ENCODE assay signal across 18 cellular contexts in genomic region chr4:35689866-35690265, GRCh38.
DNase-seq lines count a peak whose midpoint lies in the region; ATAC-seq, FAIRE-seq and TF ChIP-seq lines count a peak whose summit lies in the region.
"Had no signal": no experiment of that assay in that cellular context is flagged by ENCODE, and none has a peak within 500 bp of the region (broad histone marks: within the 10 kb centered on the region; RNA-seq: fewer than 3 reads in every experiment).

No MANE protein-coding gene starts in this region.

- no peaks in the 10 kb centered on the region for H3K27me3 ChIP-seq in GM12878 (replicated peaks in 1 of 2; ENCODE audit: control insufficient read depth in 2 of 2, insufficient read depth in 2 of 2, low read length in 1 of 2)
- H3K27me3 ChIP-seq in trophoblast cell (ENCODE audit: insufficient read depth, low read length): no peaks in the 10 kb centered on the region
- no peaks in the 10 kb centered on the region for H3K27me3 ChIP-seq in CD4-positive, alpha-beta memory T cell (ENCODE audit: insufficient read depth, low read length)

- H3K9me3 Mint-ChIP-seq in activated CD4-positive, alpha-beta memory T cell treated with anti-CD3 and anti-CD28 coated beads for 36 hours: no peaks in the 10 kb centered on the region
- peaks cover 0 to 1% (median 0%) of the 10 kb centered on the region in 8 donors for H3K9me3 Mint-ChIP-seq in CD4-positive, alpha-beta memory T cell

- no peak for TF ChIP-seq CTCF in GM12878 (IDR thresholded peaks at IDR 0.05 in 2 of 3, conservative IDR thresholded peaks at IDR 0.05 in 1 of 3; ENCODE audit: control insufficient read depth in 2 of 3, extremely low read depth in 1 of 3, insufficient read depth in 1 of 3, low read depth in 3 of 3, low read length in 3 of 3)

- no peaks in the 10 kb centered on the region for H3K27me3 Mint-ChIP-seq in activated CD4-positive, alpha-beta memory T cell treated with anti-CD3 and anti-CD28 coated beads for 36 hours
- no peaks in the 10 kb centered on the region for H3K27me3 Mint-ChIP-seq in CD4-positive, alpha-beta memory T cell

- no peak for TF ChIP-seq RAD21 in GM12878 (IDR thresholded peaks at IDR 0.05; ENCODE audit: insufficient read depth, low read depth, low read length)

- no peak overlapping the region for H3K18ac ChIP-seq in trophoblast cell (ENCODE audit: low read length)

- no peak overlapping the region for H2BK5ac ChIP-seq in trophoblast cell (ENCODE audit: low read depth, low read length, poor library complexity)

- no peak overlapping the region for H4K91ac ChIP-seq in trophoblast cell (ENCODE audit: low read depth, low read length)

- FAIRE-seq in GM12878 (lab: Jason Lieb, UNC): no peak
- FAIRE-seq: GM12891 had no signal

- no peak overlapping the region for H4K8ac ChIP-seq in trophoblast cell (ENCODE audit: low read depth, low read length)

- RAD21 ChIA-PET in GM12878 (lab: Charles Lee; ENCODE audit: unreplicated experiment): no interaction called here

- no peak overlapping the region for H3K4me3 ChIP-seq in GM12878
- H3K4me3 ChIP-seq in trophoblast cell (ENCODE audit: low read depth, low read length): no peak overlapping the region
- no peak overlapping the region for H3K4me3 ChIP-seq in CD4-positive, alpha-beta memory T cell (ENCODE audit: low read length in 2 of 2)

- no peak overlapping the region for H3K4ac ChIP-seq in trophoblast cell (ENCODE audit: low read depth, low read length)

- no peak overlapping the region for H3K23ac ChIP-seq in trophoblast cell (ENCODE audit: low read length)

- no peak for TF ChIP-seq POLR2A in GM12878 (IDR thresholded peaks at IDR 0.05; ENCODE audit: low read depth, low read length)

- intact Hi-C loops in GM12878 (cut with micrococcal nuclease; ENCODE audit: unreplicated experiment): no loop called here
- intact Hi-C loops in activated CD4-positive, alpha-beta memory T cell treated with anti-CD3 and anti-CD28 coated beads for 36 hours (cut with micrococcal nuclease): no loop called here
- intact Hi-C loops in CD4-positive, alpha-beta memory T cell (cut with micrococcal nuclease): no loop called here

- no peak for TF ChIP-seq EP300 in GM12878 (IDR thresholded peaks at IDR 0.05; ENCODE audit: borderline replicate concordance in 1 of 2, control insufficient read depth in 1 of 2, low read depth in 2 of 2, low read length in 2 of 2)

- in situ Hi-C loops in GM12878 (cut with MboI): no loop called here

- H2BK12ac ChIP-seq in trophoblast cell (ENCODE audit: low read length): no peak overlapping the region

- H4K12ac ChIP-seq in trophoblast cell (ENCODE audit: low read depth, low read length): no peak overlapping the region

- H3K9me3 ChIP-seq in GM12878 (replicated peaks; ENCODE audit: control insufficient read depth, insufficient read depth, low read length): no peaks in the 10 kb centered on the region
- no peaks in the 10 kb centered on the region for H3K9me3 ChIP-seq in trophoblast cell (ENCODE audit: insufficient read depth, low read depth, low read length)
- no peaks in the 10 kb centered on the region for H3K9me3 ChIP-seq in CD4-positive, alpha-beta memory T cell (ENCODE audit: control insufficient read depth in 1 of 2, low read length in 2 of 2)

- H3K14ac ChIP-seq in trophoblast cell (ENCODE audit: low read length): no peak overlapping the region

- WGBS in GM12878 (ENCODE audit: insufficient coverage, insufficient replicate concordance, low lambda C conversion rate, missing lambda C conversion rate): 47% methylated on average over 1 of the region's 1 CpG
- WGBS in trophoblast cell (ENCODE audit: extremely low coverage, insufficient coverage, insufficient read length): no CpG with 5 or more reads among the region's 1 CpG

- peak; percentile 35; the same call in 2 of the 3 replicates for ATAC-seq in GM12878
- ATAC-seq: Right ventricle myocardium inferior had no signal

- no peak overlapping the region for H3K27ac ChIP-seq in GM12878 (ENCODE audit: control insufficient read depth, insufficient read depth)
- no peak overlapping the region for H3K27ac ChIP-seq in trophoblast cell (ENCODE audit: low read depth, low read length)
- no peak overlapping the region for H3K27ac ChIP-seq in CD4-positive, alpha-beta memory T cell (ENCODE audit: low read depth, low read length)
- H3K27ac ChIP-seq: KMS-11 had no signal

- SMC1A ChIA-PET in GM12878 (lab: Charles Lee; ENCODE audit: uncharacterized antibody, unreplicated experiment): no interaction called here

- H2AK5ac ChIP-seq in trophoblast cell (ENCODE audit: low read length): no peak overlapping the region

- no peaks in the 10 kb centered on the region for H3K36me3 ChIP-seq in GM12878 (ENCODE audit: control insufficient read depth in 2 of 2, insufficient read depth in 2 of 2, low read length in 1 of 2)
- no peaks in the 10 kb centered on the region for H3K36me3 ChIP-seq in trophoblast cell (ENCODE audit: control insufficient read depth in 1 of 2, insufficient read depth in 2 of 2, low read length in 2 of 2)
- no peaks in the 10 kb centered on the region for H3K36me3 ChIP-seq in CD4-positive, alpha-beta memory T cell (ENCODE audit: insufficient read depth, low read length)

- H3K27ac Mint-ChIP-seq in activated CD4-positive, alpha-beta memory T cell treated with anti-CD3 and anti-CD28 coated beads for 36 hours: no peak overlapping the region
- H3K27ac Mint-ChIP-seq in CD4-positive, alpha-beta memory T cell: no peak overlapping the region
- H3K27ac Mint-ChIP-seq: HFFc6 had no signal

- BruUV-seq in GM12878 (replicated peaks; lab: Mats Ljungman, UMichigan): no TSS peak

- no peaks in the 10 kb centered on the region for H3K4me1 ChIP-seq in GM12878 (ENCODE audit: control insufficient read depth, insufficient read depth, low read length)
- H3K4me1 ChIP-seq in trophoblast cell (ENCODE audit: control insufficient read depth in 1 of 2, insufficient read depth in 2 of 2, low read length in 2 of 2): no peaks in the 10 kb centered on the region
- no peaks in the 10 kb centered on the region for H3K4me1 ChIP-seq in CD4-positive, alpha-beta memory T cell (ENCODE audit: insufficient read depth, low read length)

- H2AFZ ChIP-seq in GM12878 (ENCODE audit: control insufficient read depth, low read depth, low read length) (no peak overlapping the region), trophoblast cell (ENCODE audit: insufficient read depth, low read length, poor library complexity) (no peak overlapping the region)

- H3K36me3 Mint-ChIP-seq in activated CD4-positive, alpha-beta memory T cell treated with anti-CD3 and anti-CD28 coated beads for 36 hours: no peaks in the 10 kb centered on the region
- H3K36me3 Mint-ChIP-seq in CD4-positive, alpha-beta memory T cell: no peaks in the 10 kb centered on the region

- CTCF ChIA-PET in GM12878 (lab: Yijun Ruan, JAX): no interaction called here
- CTCF ChIA-PET in activated CD4-positive, alpha-beta memory T cell treated with anti-CD3 and anti-CD28 coated beads for 36 hours (lab: Charles Lee): no interaction called here
- CTCF ChIA-PET in CD4-positive, alpha-beta memory T cell (lab: Charles Lee; ENCODE audit: partially characterized antibody): no interaction called here

- no peak overlapping the region for H2BK120ac ChIP-seq in trophoblast cell (ENCODE audit: insufficient read depth, low read length, poor library complexity)

- no peaks in the 10 kb centered on the region for H3K4me1 Mint-ChIP-seq in activated CD4-positive, alpha-beta memory T cell treated with anti-CD3 and anti-CD28 coated beads for 36 hours (ENCODE audit: low read depth)
- no peaks in the 10 kb centered on the region for H3K4me1 Mint-ChIP-seq in CD4-positive, alpha-beta memory T cell

- H3K4me3 Mint-ChIP-seq in activated CD4-positive, alpha-beta memory T cell treated with anti-CD3 and anti-CD28 coated beads for 36 hours: no peak overlapping the region
- H3K4me3 Mint-ChIP-seq in CD4-positive, alpha-beta memory T cell: no peak overlapping the region
- H3K4me3 Mint-ChIP-seq: HFFc6 had no signal

- H3K79me1 ChIP-seq in trophoblast cell (ENCODE audit: low read length): no peaks in the 10 kb centered on the region

- no peak overlapping the region for H3K4me2 ChIP-seq in GM12878 (ENCODE audit: control insufficient read depth, insufficient read depth)
- peak overlapping the region; percentile 27 for H3K4me2 ChIP-seq in trophoblast cell (ENCODE audit: low read length)
- H3K4me2 ChIP-seq: KMS-11 had no signal

- H3K79me2 ChIP-seq in GM12878 (ENCODE audit: control insufficient read depth, insufficient read depth, low read length): no peaks in the 10 kb centered on the region
- H3K79me2 ChIP-seq in trophoblast cell (ENCODE audit: control insufficient read depth, insufficient read depth, low read length, poor library complexity): no peaks in the 10 kb centered on the region

- H4K20me1 ChIP-seq in GM12878 (ENCODE audit: control insufficient read depth, insufficient read depth): no peaks in the 10 kb centered on the region

- DNase-seq in DMS 273 treated with DMSO at 0.1 percent for 48 hours (lab: John Stamatoyannopoulos, UW): peak; percentile 1
- no peak for DNase-seq in GM12878 (ENCODE audit: low read depth, low spot score)
- DNase-seq in left kidney (ENCODE audit: low read depth, low spot score): peak; percentile 9
- DNase-seq in trophoblast cell: peak; percentile 15 to 52
- no peak for DNase-seq in activated CD4-positive, alpha-beta memory T cell treated with anti-CD3 and anti-CD28 coated beads for 36 hours
- no peak for DNase-seq in NCI-H1436 (lab: John Stamatoyannopoulos, UW)
- DNase-seq in CD4-positive, alpha-beta memory T cell: no peak
- DNase-seq: C1 segment of cervical spinal cord, EL, H7, HFFc6, NCI-H1417 treated with DMSO at 0.1 percent for 48 hours, NCI-H2029, NCI-H345, NCI-H526 treated with DMSO at 0.1 percent for 48 hours had no signal

- H3K9ac ChIP-seq in GM12878 (ENCODE audit: control insufficient read depth, insufficient read depth, low read length) (no peak overlapping the region), trophoblast cell (ENCODE audit: low read length) (no peak overlapping the region)
- H3K9ac ChIP-seq: KMS-11 had no signal

- POLR2A ChIA-PET in GM12878 (lab: Charles Lee): no interaction called here
- POLR2A ChIA-PET in activated CD4-positive, alpha-beta memory T cell treated with anti-CD3 and anti-CD28 coated beads for 36 hours (lab: Charles Lee): no interaction called here
- POLR2A ChIA-PET in CD4-positive, alpha-beta memory T cell (lab: Charles Lee; ENCODE audit: partially characterized antibody): no interaction called here

TF ChIP-seq in GM12878, 131 proteins besides CTCF, POLR2A, EP300 and RAD21 (continues in another document):
- TF ChIP-seq LARP7 (IDR thresholded peaks at IDR 0.05): no peak
- no peak for TF ChIP-seq SPI1 (IDR thresholded peaks at IDR 0.05; ENCODE audit: borderline replicate concordance, insufficient read depth, low read depth, low read length)
- no peak for TF ChIP-seq ZNF24 (IDR thresholded peaks at IDR 0.05)
- TF ChIP-seq MTA2 (IDR thresholded peaks at IDR 0.05; ENCODE audit: low read depth): no peak
- TF ChIP-seq CHD1 (IDR thresholded peaks at IDR 0.05; ENCODE audit: low read depth, low read length): no peak
- no peak for TF ChIP-seq SUPT20H (IDR thresholded peaks at IDR 0.05; ENCODE audit: borderline replicate concordance, control insufficient read depth, low read depth, low read length)

Comparison
In these comparisons a context has a peak if more than half of its experiments do, and no peak if none do; other contexts are left out.
1. DNase-seq: peak in DMS 273 treated with DMSO at 0.1 percent for 48 hours (single experiment), left kidney (single experiment) and trophoblast cell (2 of 2); none in GM12878 (single experiment), activated CD4-positive, alpha-beta memory T cell treated with anti-CD3 and anti-CD28 coated beads for 36 hours (single experiment), NCI-H1436 (single experiment) and CD4-positive, alpha-beta memory T cell (0 of 5).